ENCODE assay signal across 1 cellular context in the genomic region with DNA sequence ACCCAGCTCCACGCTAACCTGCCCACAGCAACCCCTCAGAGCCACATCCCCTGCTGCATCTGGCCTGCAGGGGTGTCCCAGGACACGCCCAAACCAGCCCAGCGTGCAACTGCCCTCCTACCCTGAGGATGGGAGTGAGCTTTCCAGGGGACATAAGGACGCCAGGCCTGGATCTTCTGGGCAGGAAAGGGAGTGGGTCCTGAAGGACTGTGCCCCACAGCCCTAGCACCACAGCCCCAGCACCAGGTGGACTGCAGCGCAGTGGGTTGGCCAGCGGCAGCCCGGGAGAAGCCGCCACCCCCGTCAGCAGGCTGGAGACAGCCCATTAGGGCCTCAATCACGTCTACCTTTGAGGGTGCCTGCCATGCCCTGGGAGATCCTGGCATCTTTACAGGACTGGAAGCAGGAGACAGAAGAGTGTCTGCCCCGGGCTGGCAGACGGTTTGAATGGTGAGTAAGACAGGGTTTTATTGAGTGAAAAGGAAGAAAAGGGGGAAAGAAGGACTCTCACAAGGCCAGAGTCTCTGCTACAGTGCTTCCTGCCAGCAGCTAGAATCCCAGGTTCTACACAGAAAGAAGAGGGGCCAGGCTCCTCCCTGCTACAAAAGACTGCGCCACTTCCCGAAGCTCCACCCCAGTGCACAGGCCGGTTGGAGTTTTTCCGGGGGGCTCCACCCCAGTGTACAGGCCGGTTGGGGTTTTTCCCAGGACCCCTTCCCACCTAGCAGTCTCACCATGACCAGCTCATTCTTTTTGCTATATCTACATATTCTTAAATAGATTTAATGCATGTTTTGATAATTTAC.
TF ChIP-seq lines count a peak whose summit lies in the region.

No MANE protein-coding gene starts in this region.

TF ChIP-seq in SK-N-SH, 30 proteins besides CTCF, POLR2A, EP300 and RAD21:
- no peak for TF ChIP-seq JUND (IDR thresholded peaks at IDR 0.05)
- no peak for TF ChIP-seq GABPA (IDR thresholded peaks at IDR 0.05; ENCODE audit: low read depth)
- TF ChIP-seq POLR2AphosphoS5 (IDR thresholded peaks at IDR 0.05; ENCODE audit: low read depth, low read length): no peak
- TF ChIP-seq TAF1 (IDR thresholded peaks at IDR 0.05; ENCODE audit: borderline replicate concordance, low read depth, low read length): no peak
- TF ChIP-seq ELF1 (IDR thresholded peaks at IDR 0.05): no peak
- TF ChIP-seq, protein P1, sequence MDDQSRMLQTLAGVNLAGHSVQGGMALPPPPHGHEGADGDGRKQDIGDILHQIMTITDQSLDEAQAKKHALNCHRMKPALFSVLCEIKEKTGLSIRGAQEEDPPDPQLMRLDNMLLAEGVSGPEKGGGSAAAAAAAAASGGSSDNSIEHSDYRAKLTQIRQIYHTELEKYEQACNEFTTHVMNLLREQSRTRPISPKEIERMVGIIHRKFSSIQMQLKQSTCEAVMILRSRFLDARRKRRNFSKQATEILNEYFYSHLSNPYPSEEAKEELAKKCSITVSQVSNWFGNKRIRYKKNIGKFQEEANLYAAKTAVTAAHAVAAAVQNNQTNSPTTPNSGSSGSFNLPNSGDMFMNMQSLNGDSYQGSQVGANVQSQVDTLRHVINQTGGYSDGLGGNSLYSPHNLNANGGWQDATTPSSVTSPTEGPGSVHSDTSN (IDR thresholded peaks at IDR 0.05): no peak
- no peak for TF ChIP-seq NRF1 (IDR thresholded peaks at IDR 0.05; ENCODE audit: low read depth, low read length)
- TF ChIP-seq EZH2phosphoT487 (IDR thresholded peaks at IDR 0.05; ENCODE audit: borderline replicate concordance, low read depth): no peak
- no peak for TF ChIP-seq RXRA (IDR thresholded peaks at IDR 0.05; ENCODE audit: borderline replicate concordance, low read depth)
- TF ChIP-seq FOXJ3 (CRISPR knock-in tag; IDR thresholded peaks at IDR 0.05): no peak
- no peak for TF ChIP-seq GATA2 (CRISPR knock-in tag; IDR thresholded peaks at IDR 0.05)
- no peak for TF ChIP-seq CHD2 (IDR thresholded peaks at IDR 0.05; ENCODE audit: low read length, partially characterized antibody)
- no peak for TF ChIP-seq TCF12 (IDR thresholded peaks at IDR 0.05)
- no peak for TF ChIP-seq RFX5 (IDR thresholded peaks at IDR 0.05; ENCODE audit: low read length)
- no peak for TF ChIP-seq MXI1 (IDR thresholded peaks at IDR 0.05; ENCODE audit: low read depth, low read length)
- TF ChIP-seq, protein P2, sequence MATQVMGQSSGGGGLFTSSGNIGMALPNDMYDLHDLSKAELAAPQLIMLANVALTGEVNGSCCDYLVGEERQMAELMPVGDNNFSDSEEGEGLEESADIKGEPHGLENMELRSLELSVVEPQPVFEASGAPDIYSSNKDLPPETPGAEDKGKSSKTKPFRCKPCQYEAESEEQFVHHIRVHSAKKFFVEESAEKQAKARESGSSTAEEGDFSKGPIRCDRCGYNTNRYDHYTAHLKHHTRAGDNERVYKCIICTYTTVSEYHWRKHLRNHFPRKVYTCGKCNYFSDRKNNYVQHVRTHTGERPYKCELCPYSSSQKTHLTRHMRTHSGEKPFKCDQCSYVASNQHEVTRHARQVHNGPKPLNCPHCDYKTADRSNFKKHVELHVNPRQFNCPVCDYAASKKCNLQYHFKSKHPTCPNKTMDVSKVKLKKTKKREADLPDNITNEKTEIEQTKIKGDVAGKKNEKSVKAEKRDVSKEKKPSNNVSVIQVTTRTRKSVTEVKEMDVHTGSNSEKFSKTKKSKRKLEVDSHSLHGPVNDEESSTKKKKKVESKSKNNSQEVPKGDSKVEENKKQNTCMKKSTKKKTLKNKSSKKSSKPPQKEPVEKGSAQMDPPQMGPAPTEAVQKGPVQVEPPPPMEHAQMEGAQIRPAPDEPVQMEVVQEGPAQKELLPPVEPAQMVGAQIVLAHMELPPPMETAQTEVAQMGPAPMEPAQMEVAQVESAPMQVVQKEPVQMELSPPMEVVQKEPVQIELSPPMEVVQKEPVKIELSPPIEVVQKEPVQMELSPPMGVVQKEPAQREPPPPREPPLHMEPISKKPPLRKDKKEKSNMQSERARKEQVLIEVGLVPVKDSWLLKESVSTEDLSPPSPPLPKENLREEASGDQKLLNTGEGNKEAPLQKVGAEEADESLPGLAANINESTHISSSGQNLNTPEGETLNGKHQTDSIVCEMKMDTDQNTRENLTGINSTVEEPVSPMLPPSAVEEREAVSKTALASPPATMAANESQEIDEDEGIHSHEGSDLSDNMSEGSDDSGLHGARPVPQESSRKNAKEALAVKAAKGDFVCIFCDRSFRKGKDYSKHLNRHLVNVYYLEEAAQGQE (IDR thresholded peaks at IDR 0.05; ENCODE audit: low read depth, low read length): no peak
- TF ChIP-seq, protein P3, sequence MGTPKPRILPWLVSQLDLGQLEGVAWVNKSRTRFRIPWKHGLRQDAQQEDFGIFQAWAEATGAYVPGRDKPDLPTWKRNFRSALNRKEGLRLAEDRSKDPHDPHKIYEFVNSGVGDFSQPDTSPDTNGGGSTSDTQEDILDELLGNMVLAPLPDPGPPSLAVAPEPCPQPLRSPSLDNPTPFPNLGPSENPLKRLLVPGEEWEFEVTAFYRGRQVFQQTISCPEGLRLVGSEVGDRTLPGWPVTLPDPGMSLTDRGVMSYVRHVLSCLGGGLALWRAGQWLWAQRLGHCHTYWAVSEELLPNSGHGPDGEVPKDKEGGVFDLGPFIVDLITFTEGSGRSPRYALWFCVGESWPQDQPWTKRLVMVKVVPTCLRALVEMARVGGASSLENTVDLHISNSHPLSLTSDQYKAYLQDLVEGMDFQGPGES (IDR thresholded peaks at IDR 0.05; ENCODE audit: low read depth, low read length): no peak
- TF ChIP-seq, protein P4, sequence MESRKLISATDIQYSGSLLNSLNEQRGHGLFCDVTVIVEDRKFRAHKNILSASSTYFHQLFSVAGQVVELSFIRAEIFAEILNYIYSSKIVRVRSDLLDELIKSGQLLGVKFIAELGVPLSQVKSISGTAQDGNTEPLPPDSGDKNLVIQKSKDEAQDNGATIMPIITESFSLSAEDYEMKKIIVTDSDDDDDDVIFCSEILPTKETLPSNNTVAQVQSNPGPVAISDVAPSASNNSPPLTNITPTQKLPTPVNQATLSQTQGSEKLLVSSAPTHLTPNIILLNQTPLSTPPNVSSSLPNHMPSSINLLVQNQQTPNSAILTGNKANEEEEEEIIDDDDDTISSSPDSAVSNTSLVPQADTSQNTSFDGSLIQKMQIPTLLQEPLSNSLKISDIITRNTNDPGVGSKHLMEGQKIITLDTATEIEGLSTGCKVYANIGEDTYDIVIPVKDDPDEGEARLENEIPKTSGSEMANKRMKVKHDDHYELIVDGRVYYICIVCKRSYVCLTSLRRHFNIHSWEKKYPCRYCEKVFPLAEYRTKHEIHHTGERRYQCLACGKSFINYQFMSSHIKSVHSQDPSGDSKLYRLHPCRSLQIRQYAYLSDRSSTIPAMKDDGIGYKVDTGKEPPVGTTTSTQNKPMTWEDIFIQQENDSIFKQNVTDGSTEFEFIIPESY (IDR thresholded peaks at IDR 0.05; ENCODE audit: borderline replicate concordance, low read depth): no peak
